In the genomic region with DNA sequence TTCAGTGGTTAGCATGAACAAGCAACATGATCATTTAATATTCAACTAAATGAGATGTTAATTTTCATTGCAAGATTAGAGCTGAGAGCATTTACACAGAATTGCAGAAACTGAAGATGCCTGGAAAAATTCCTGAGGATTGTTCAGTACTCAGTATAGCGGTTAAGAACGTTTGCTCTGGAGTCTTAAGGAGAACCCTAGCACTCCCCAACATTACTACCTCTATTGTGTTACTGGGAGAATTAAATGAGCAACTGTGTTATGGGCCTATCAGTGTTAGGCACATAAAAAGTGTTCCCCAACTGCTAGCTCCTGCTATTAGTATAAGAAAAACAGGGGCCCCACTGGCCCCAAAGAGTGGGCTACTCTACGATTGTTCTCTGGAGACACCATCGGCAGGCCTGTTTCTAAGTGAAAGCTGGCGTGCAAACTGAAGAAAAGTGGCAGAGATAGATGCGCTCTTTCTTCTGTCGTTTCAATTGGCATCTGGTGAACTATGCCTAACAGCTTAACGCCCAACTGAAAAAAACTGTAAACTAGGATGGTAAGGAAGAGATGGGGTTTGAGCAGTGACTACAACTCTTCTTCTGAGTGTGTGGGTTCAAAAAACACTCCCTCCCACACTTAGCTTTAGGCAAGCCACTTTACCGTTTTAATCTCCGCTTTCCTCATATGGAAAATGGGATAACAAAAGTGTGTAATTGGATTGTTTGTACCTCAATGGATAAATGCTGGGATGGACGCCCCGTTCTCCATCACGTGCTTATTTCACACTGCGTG, we compare ENCODE assay signal across 1 cellular context.
TF ChIP-seq lines count a peak whose summit lies in the region.

No MANE protein-coding gene starts in this region.

TF ChIP-seq in H1, 55 proteins besides CTCF, POLR2A, EP300 and RAD21:
- no peak for TF ChIP-seq CBX5 (IDR thresholded peaks at IDR 0.05; ENCODE audit: low read depth, low read length)
- no peak for TF ChIP-seq YY1 (IDR thresholded peaks at IDR 0.05; ENCODE audit: low read depth, low read length)
- TF ChIP-seq SIN3A (conservative IDR thresholded peaks at IDR 0.05 in 1 of 2, IDR thresholded peaks at IDR 0.05 in 1 of 2; ENCODE audit: low read depth in 1 of 2, low read length in 2 of 2), result no peak
- no peak for TF ChIP-seq CTBP2 (IDR thresholded peaks at IDR 0.05; ENCODE audit: borderline replicate concordance, insufficient read depth, insufficient read length, low read length)
- no peak for TF ChIP-seq CHD1 (IDR thresholded peaks at IDR 0.05; ENCODE audit: low read depth, low read length)
- TF ChIP-seq EZH2 (IDR thresholded peaks at IDR 0.05; ENCODE audit: low read depth, low read length, severe bottlenecking), result no peak
- no peak for TF ChIP-seq SP2 (IDR thresholded peaks at IDR 0.05; ENCODE audit: low read length)
TF ChIP-seq in H1: peak in this region for 0.
